Comparison of ENCODE assay signal across 1 cellular context in genomic region chrX:139920306-139920705, GRCh38.
TF ChIP-seq lines count a peak whose summit lies in the region.

No MANE protein-coding gene starts in this region.

TF ChIP-seq in endothelial cell of umbilical vein, 7 proteins besides CTCF, POLR2A, EP300 and RAD21:
- TF ChIP-seq POLR2AphosphoS5 (IDR thresholded peaks at IDR 0.05; ENCODE audit: insufficient read depth, low read depth, low read length) (no peak), GATA2 (IDR thresholded peaks at IDR 0.05; ENCODE audit: insufficient read depth, insufficient read length, low read depth, low read length) (no peak), JUN (IDR thresholded peaks at IDR 0.05; ENCODE audit: borderline replicate concordance, insufficient read depth, insufficient read length, low read depth) (no peak), FOS (IDR thresholded peaks at IDR 0.05; ENCODE audit: borderline replicate concordance, insufficient read depth, low read length) (no peak), EZH2 (IDR thresholded peaks at IDR 0.05; ENCODE audit: borderline replicate concordance, low read depth, low read length, severe bottlenecking) (no peak), MYC (IDR thresholded peaks at IDR 0.05; ENCODE audit: low read depth, low read length) (no peak)
- TF ChIP-seq, protein P1, sequence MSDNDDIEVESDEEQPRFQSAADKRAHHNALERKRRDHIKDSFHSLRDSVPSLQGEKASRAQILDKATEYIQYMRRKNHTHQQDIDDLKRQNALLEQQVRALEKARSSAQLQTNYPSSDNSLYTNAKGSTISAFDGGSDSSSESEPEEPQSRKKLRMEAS (IDR thresholded peaks at IDR 0.05; ENCODE audit: insufficient read depth, insufficient read length): no peak
